ENCODE assay signal across 21 cellular contexts in the genomic region with DNA sequence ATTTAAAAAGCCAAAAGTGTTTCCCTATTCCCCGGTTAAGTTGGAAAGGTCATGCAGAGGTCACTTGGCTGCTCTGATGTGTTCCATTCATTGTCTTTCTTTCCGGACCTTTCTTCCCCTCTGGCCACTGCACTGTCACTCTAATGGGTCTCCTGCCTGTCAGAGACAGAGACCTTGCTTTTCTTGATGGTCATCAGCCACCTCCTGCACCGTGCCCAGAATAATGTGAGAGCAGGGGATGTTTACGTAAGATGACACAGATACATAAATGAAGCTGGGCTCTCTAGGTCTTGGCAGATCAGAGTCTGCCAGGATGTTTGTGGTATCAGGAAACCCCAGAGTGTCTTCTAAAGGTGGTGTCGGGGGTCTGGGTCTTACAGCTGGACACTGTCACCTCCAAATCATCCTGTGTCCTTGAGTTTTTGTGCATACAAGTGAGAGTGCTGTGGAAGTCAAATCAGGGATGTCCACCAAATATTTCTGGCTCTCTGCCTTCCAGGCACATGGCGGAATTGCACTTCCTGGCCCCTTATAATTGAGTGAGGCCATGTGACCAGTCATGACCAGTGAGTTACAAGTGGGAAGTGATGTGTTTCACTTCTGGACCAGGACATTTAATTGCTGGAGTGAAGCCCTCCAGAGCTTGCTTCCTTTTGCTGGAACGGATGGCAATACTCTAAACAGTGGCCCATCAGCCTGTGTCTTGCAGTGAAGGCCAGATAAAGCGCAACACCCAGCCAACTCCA.
DNase-seq lines count a peak whose midpoint lies in the region; ATAC-seq and TF ChIP-seq lines count a peak whose summit lies in the region.
"Had no signal": no experiment of that assay in that cellular context is flagged by ENCODE, and none has a peak within 500 bp of the region (broad histone marks: within the 10 kb centered on the region; RNA-seq: fewer than 3 reads in every experiment).

No MANE protein-coding gene starts in this region.

- H3K4me3 ChIP-seq in BE2C (ENCODE audit: low read depth, low read length), result no peak overlapping the region
- H3K4me3 ChIP-seq: BLaER1, SK-N-MC had no signal

- ATAC-seq in natural killer cell, result peak in 1 of 3 donors; percentile 45
- no peak for ATAC-seq in GM18517 (IDR thresholded peaks at IDR 0.05; ENCODE audit: unreplicated experiment)
- ATAC-seq: T-cell had no signal

- H3K36me3 Mint-ChIP-seq in natural killer cell, result no peaks in the 10 kb centered on the region
- H3K36me3 Mint-ChIP-seq: T-cell had no signal

- H3K4me3 Mint-ChIP-seq in natural killer cell, result peak overlapping the region; percentile 51
- H3K4me3 Mint-ChIP-seq: CD4-positive, alpha-beta T cell; T-cell had no signal

- TF ChIP-seq CTCF in BE2C (IDR thresholded peaks at IDR 0.05; ENCODE audit: low read depth, low read length) (no peak), VCaP (conservative IDR thresholded peaks at IDR 0.05) (no peak), natural killer cell (IDR thresholded peaks at IDR 0.05) (no peak)

- peak overlapping the region in 1 of 2 donors; percentile 45 for H3K27ac Mint-ChIP-seq in natural killer cell
- H3K27ac Mint-ChIP-seq: CD4-positive, alpha-beta T cell; T-cell had no signal

- DNase-seq in BE2C (peak; percentile 43), ELF-1 (ENCODE audit: low read depth, low spot score) (peak; percentile 50), natural killer cell (no peak), NCI-H2107 treated with DMSO at 0.1 percent for 48 hours (lab: John Stamatoyannopoulos, UW; ENCODE audit: unreplicated experiment) (no peak), COLO829 (ENCODE audit: low spot score) (no peak)
- DNase-seq: Caco-2; CD4-positive, alpha-beta T cell; DMS 273 treated with DMSO at 0.1 percent for 48 hours; IMR-90; MV-4-11; NCI-H187 treated with DMSO at 0.1 percent for 48 hours; NCI-H2227 treated with DMSO at 0.1 percent for 48 hours; NCI-H524; NCI-H82; OCI-M1; SHP77; T-cell had no signal

- no peaks in the 10 kb centered on the region for H3K9me3 Mint-ChIP-seq in natural killer cell
- H3K9me3 Mint-ChIP-seq: CD4-positive, alpha-beta T cell; T-cell had no signal

- H3K4me1 Mint-ChIP-seq in natural killer cell, result peaks cover 11% of the 10 kb centered on the region in 2 donors

- intact Hi-C loops in natural killer cell (cut with micrococcal nuclease), result loop anchor here (10.0 kb wide), 1 partner anchor 65 kb away; no protein-coding TSS in a partner anchor

- H3K4me1 ChIP-seq in BE2C, result peaks cover 23% of the 10 kb centered on the region
- H3K4me1 ChIP-seq: BLaER1, Caco-2 had no signal

- H3K9me3 ChIP-seq in BE2C, result no peaks in the 10 kb centered on the region
- H3K9me3 ChIP-seq: Caco-2 had no signal

- no peaks in the 10 kb centered on the region for H3K27me3 ChIP-seq in BE2C
- H3K27me3 ChIP-seq: BLaER1 had no signal

- H3K27me3 Mint-ChIP-seq in natural killer cell (ENCODE audit: low read depth in 2 of 2), result peaks cover 12% of the 10 kb centered on the region in 2 donors
- H3K27me3 Mint-ChIP-seq: CD4-positive, alpha-beta T cell had no signal

- H3K36me3 ChIP-seq in BE2C, result no peaks in the 10 kb centered on the region
- H3K36me3 ChIP-seq: BLaER1 had no signal

- H3K27ac ChIP-seq in VCaP, result peak overlapping the region; percentile 14; the same call in 1 of the 2 replicates
- H3K27ac ChIP-seq: BLaER1, SK-N-MC had no signal

Comparison
In these comparisons a context has a peak if more than half of its experiments do, and no peak if none do; other contexts are left out.
1. DNase-seq: peak in BE2C (single experiment) and ELF-1 (single experiment); none in natural killer cell (single experiment), NCI-H2107 treated with DMSO at 0.1 percent for 48 hours (single experiment) and COLO829 (single experiment).